Comparison of ENCODE assay signal across 8 cellular contexts in the genomic region with DNA sequence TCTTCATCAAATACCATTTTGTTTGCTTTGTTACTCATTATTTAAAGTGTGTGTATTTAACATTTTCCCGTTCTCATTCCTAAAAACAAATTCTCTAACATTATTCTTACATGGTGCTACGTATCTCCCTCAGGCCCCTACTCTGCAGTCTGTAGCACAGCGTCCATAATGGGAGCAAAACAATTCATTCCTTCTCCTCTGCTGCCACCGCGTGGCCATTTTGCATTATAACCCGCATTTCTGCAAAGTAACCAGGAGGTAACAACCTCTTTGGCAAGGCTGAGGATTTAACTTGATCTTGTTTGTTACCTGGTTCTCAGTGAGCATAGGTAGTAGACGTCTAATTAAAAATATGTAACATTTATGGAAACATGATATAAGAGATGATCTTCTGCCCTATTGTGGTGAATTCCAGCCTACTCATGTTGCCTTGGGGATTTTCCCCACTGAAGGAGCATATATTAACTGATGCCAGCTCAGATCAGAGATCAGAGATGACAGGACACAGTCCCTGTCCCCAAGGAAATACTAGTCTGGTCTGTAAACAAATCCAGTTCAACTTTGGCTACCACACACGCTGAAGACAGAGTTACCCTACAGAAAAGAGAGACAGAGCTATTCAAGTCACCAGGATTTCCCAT. TPM values are rescaled to one million over a fixed set of nuclear protein-coding genes. Genes with fewer than 3 reads are reported as not detected.
DNase-seq lines count a peak whose midpoint lies in the region; ATAC-seq, FAIRE-seq and TF ChIP-seq lines count a peak whose summit lies in the region.

No MANE protein-coding gene starts in this region.

- no peak overlapping the region for H2AFZ ChIP-seq in keratinocyte (ENCODE audit: control insufficient read depth, low read length)

- H3K36me3 ChIP-seq in keratinocyte (ENCODE audit: control insufficient read depth in 2 of 2, extremely low read depth in 1 of 2, insufficient read depth in 2 of 2, low read length in 2 of 2), result no peaks in the 10 kb centered on the region

- no peak overlapping the region for H3K4me3 Mint-ChIP-seq in activated B cell treated with CpG ODN at 0.5 μM for 24 hours

- in situ Hi-C loops in ACHN (cut with HindIII; ENCODE audit: low pct_ligation_motif_present, low pct_unique_long_range_greater_than_20kb, low sequenced_read_pairs), result no loop called here

- H3K27me3 Mint-ChIP-seq in activated B cell treated with CpG ODN at 0.5 μM for 24 hours, result no peaks in the 10 kb centered on the region

- POLR2A ChIA-PET in activated B cell treated with CpG ODN at 0.5 μM for 24 hours (lab: Charles Lee), result no interaction called here

- H3K4me3 ChIP-seq in cardiac fibroblast (replicated peaks in 1 of 2; ENCODE audit: low read depth in 2 of 2, low read length in 2 of 2) (no peak overlapping the region), keratinocyte (ENCODE audit: control insufficient read depth in 2 of 3, extremely low read depth in 1 of 3, insufficient read depth in 2 of 3, low read depth in 1 of 3, low read length in 3 of 3) (no peak overlapping the region)

- no peak overlapping the region for H3K4me2 ChIP-seq in keratinocyte (ENCODE audit: control insufficient read depth, extremely low read depth, insufficient read depth, low read depth, low read length)

- intact Hi-C loops in activated B cell treated with CpG ODN at 0.5 μM for 24 hours (cut with micrococcal nuclease), result loop anchor here (1.0 kb wide), 4 partner anchors 345 to 711 kb away; no protein-coding TSS in a partner anchor

- no peaks in the 10 kb centered on the region for H3K9me3 Mint-ChIP-seq in activated B cell treated with CpG ODN at 0.5 μM for 24 hours

- no peak overlapping the region for H3K9ac ChIP-seq in keratinocyte (ENCODE audit: control insufficient read depth, extremely low read depth, insufficient read depth, low read length)

- H3K4me1 ChIP-seq in keratinocyte (ENCODE audit: control insufficient read depth, extremely low read depth, insufficient read depth, low read length), result peaks cover 7% of the 10 kb centered on the region

- no peak for TF ChIP-seq CTCF in activated B cell treated with CpG ODN at 0.5 μM for 24 hours (IDR thresholded peaks at IDR 0.05)
- peak; percentile 56 for TF ChIP-seq CTCF in cardiac fibroblast (IDR thresholded peaks at IDR 0.05; ENCODE audit: low read depth, low read length)
- peak; percentile 41 to 95 (median 78) for TF ChIP-seq CTCF in keratinocyte (optimal IDR thresholded peaks at IDR 0.05 in 1 of 3, IDR thresholded peaks at IDR 0.05 in 1 of 3, conservative IDR thresholded peaks at IDR 0.05 in 1 of 3; ENCODE audit: extremely low read depth in 1 of 3, insufficient read depth in 2 of 3, low read length in 3 of 3)

- FAIRE-seq in keratinocyte (lab: Jason Lieb, UNC), result peak; percentile 83

- CTCF ChIA-PET in activated B cell treated with CpG ODN at 0.5 μM for 24 hours (lab: Charles Lee), result interaction anchor here (0.9 to 3.5 kb wide), 6 partner anchors 346 to 712 kb away, joined by 3 to 22 read pairs (median 10); no protein-coding TSS in a partner anchor

- ATAC-seq in GM18858 (IDR thresholded peaks at IDR 0.05; ENCODE audit: unreplicated experiment) (peak; percentile 72), HG03159 (IDR thresholded peaks at IDR 0.05; ENCODE audit: unreplicated experiment) (peak; percentile 88), activated B cell treated with CpG ODN at 0.5 μM for 24 hours (ENCODE audit: low read depth) (peak; percentile 88)

- H3K36me3 Mint-ChIP-seq in activated B cell treated with CpG ODN at 0.5 μM for 24 hours (ENCODE audit: low read depth), result peaks cover 5% of the 10 kb centered on the region

- no peaks in the 10 kb centered on the region for H3K9me1 ChIP-seq in keratinocyte (ENCODE audit: control insufficient read depth, extremely low read depth, insufficient read depth, low read length)

- peaks cover 2% of the 10 kb centered on the region for H3K9me3 ChIP-seq in keratinocyte (ENCODE audit: control insufficient read depth, low read depth, low read length)

- H3K79me2 ChIP-seq in keratinocyte (ENCODE audit: control insufficient read depth, insufficient read depth, low read length), result no peaks in the 10 kb centered on the region

- H3K27ac Mint-ChIP-seq in activated B cell treated with CpG ODN at 0.5 μM for 24 hours, result no peak overlapping the region

- dilution Hi-C loops in keratinocyte (cut with MboI; ENCODE audit: extremely low pct_ligation_motif_present, low sequenced_read_pairs), result loop anchor here (25.0 kb wide), 1 partner anchor 348 kb away; no protein-coding TSS in a partner anchor

- no peak overlapping the region for H3K27ac ChIP-seq in keratinocyte (ENCODE audit: control insufficient read depth, insufficient read depth, low read length)

- peaks cover 9% of the 10 kb centered on the region for H3K4me1 Mint-ChIP-seq in activated B cell treated with CpG ODN at 0.5 μM for 24 hours

- H4K20me1 ChIP-seq in keratinocyte (ENCODE audit: control insufficient read depth, extremely low read depth, insufficient read depth, low read length), result no peaks in the 10 kb centered on the region

- peak; percentile 68 for DNase-seq in ACHN
- DNase-seq in NCI-H2227 (lab: John Stamatoyannopoulos, UW; ENCODE audit: unreplicated experiment), result peak; percentile 80
- peak; percentile 54 for DNase-seq in activated B cell treated with CpG ODN at 0.5 μM for 24 hours
- peak; percentile 82 for DNase-seq in cardiac fibroblast (ENCODE audit: low read depth in 2 of 2)
- no peak for DNase-seq in keratinocyte (ENCODE audit: low read depth, low spot score)
- DNase-seq in stimulated activated CD4-positive, alpha-beta T cell treated with anti-CD3 and anti-CD28 coated beads, Interleukin-2, amount 100 ng/mL, for 4 hours (ENCODE audit: low read depth), result peak; percentile 61

- H3K27me3 ChIP-seq in keratinocyte (ENCODE audit: control insufficient read depth, extremely low read depth, insufficient read depth, low read length), result no peaks in the 10 kb centered on the region

RNA-seq across cellular contexts. Expression of a gene that starts 10.5 kb away (rescaled TPM):
- not detected in 2 replicates for total RNA-seq in activated B cell treated with CpG ODN at 0.5 μM for 24 hours
- polyA plus RNA-seq in keratinocyte, result not detected in 3 replicates
- polyA plus RNA-seq in keratinocyte (2011; ENCODE audit: low read depth), result not detected
- not detected in 2 replicates for polyA plus RNA-seq in keratinocyte (2011; cell fraction: cytosol; rRNA removed)
- not detected in 2 replicates for polyA plus RNA-seq in keratinocyte (2011; cell fraction: nucleus; rRNA removed)
- polyA plus RNA-seq in keratinocyte (2012; ENCODE audit: low replicate concordance), result not detected in 2 replicates
- not detected in 3 replicates for polyA minus RNA-seq in keratinocyte
- polyA minus RNA-seq in keratinocyte (2011; cell fraction: cytosol; rRNA and poly(A)+ RNA removed), result not detected
- not detected in 2 replicates for polyA minus RNA-seq in keratinocyte (2011; cell fraction: nucleus; rRNA and poly(A)+ RNA removed)

RNA-seq across cellular contexts. Expression of a gene that starts 18.0 kb away (rescaled TPM):
- total RNA-seq in activated B cell treated with CpG ODN at 0.5 μM for 24 hours, result 12.7 and 14.6 TPM in 2 replicates
- 7.3 to 11.5 TPM (median 10.5 TPM) in 3 replicates for polyA plus RNA-seq in keratinocyte
- 12.0 TPM for polyA plus RNA-seq in keratinocyte (2011; ENCODE audit: low read depth)
- polyA plus RNA-seq in keratinocyte (2011; cell fraction: cytosol; rRNA removed), result 5.9 and 7.1 TPM in 2 replicates
- 5.5 and 8.8 TPM in 2 replicates for polyA plus RNA-seq in keratinocyte (2011; cell fraction: nucleus; rRNA removed)
- polyA plus RNA-seq in keratinocyte (2012; ENCODE audit: low replicate concordance), result 7.1 and 13.2 TPM in 2 replicates
- polyA minus RNA-seq in keratinocyte, result 7.3 to 10.8 TPM (median 8.8 TPM) in 3 replicates
- polyA minus RNA-seq in keratinocyte (2011; cell fraction: cytosol; rRNA and poly(A)+ RNA removed), result 14.2 TPM
- polyA minus RNA-seq in keratinocyte (2011; cell fraction: nucleus; rRNA and poly(A)+ RNA removed), result 5.3 and 8.2 TPM in 2 replicates

RNA-seq across cellular contexts. Expression of a gene that starts 21.7 kb away (rescaled TPM):
- not detected in 2 replicates for total RNA-seq in activated B cell treated with CpG ODN at 0.5 μM for 24 hours
- polyA plus RNA-seq in keratinocyte, result not detected in 3 replicates
- not detected for polyA plus RNA-seq in keratinocyte (2011; ENCODE audit: low read depth)
- not detected in 2 replicates for polyA plus RNA-seq in keratinocyte (2011; cell fraction: cytosol; rRNA removed)
- polyA plus RNA-seq in keratinocyte (2011; cell fraction: nucleus; rRNA removed), result not detected in 2 replicates
- not detected in 2 replicates for polyA plus RNA-seq in keratinocyte (2012; ENCODE audit: low replicate concordance)
- polyA minus RNA-seq in keratinocyte, result not detected in 3 replicates
- polyA minus RNA-seq in keratinocyte (2011; cell fraction: cytosol; rRNA and poly(A)+ RNA removed), result not detected
- polyA minus RNA-seq in keratinocyte (2011; cell fraction: nucleus; rRNA and poly(A)+ RNA removed), result not detected in 2 replicates
